ENCODE assay signal across 1 cellular context in genomic region chr17:41009936-41010335, GRCh38.
TF ChIP-seq lines count a peak whose summit lies in the region.

No MANE protein-coding gene starts in this region.

TF ChIP-seq in SK-N-SH, 30 proteins besides CTCF, POLR2A, EP300 and RAD21:
- TF ChIP-seq USF2 (IDR thresholded peaks at IDR 0.05; ENCODE audit: borderline replicate concordance, low read depth, low read length): no peak
- TF ChIP-seq GATA2 (CRISPR knock-in tag; IDR thresholded peaks at IDR 0.05): no peak
- TF ChIP-seq SIN3A (IDR thresholded peaks at IDR 0.05; ENCODE audit: borderline replicate concordance, low read depth, low read length): no peak
- no peak for TF ChIP-seq TEAD4 (IDR thresholded peaks at IDR 0.05; ENCODE audit: borderline replicate concordance, insufficient read depth)
- TF ChIP-seq JUND (IDR thresholded peaks at IDR 0.05): no peak
- no peak for TF ChIP-seq GABPA (IDR thresholded peaks at IDR 0.05; ENCODE audit: low read depth)
- no peak for TF ChIP-seq PBX3 (IDR thresholded peaks at IDR 0.05)
- TF ChIP-seq CHD2 (IDR thresholded peaks at IDR 0.05; ENCODE audit: low read length, partially characterized antibody): no peak
- no peak for TF ChIP-seq RXRA (IDR thresholded peaks at IDR 0.05; ENCODE audit: borderline replicate concordance, low read depth)
- no peak for TF ChIP-seq RCOR1 (IDR thresholded peaks at IDR 0.05; ENCODE audit: low read length)
- no peak for TF ChIP-seq NRF1 (IDR thresholded peaks at IDR 0.05; ENCODE audit: low read depth, low read length)
- TF ChIP-seq SMC3 (IDR thresholded peaks at IDR 0.05; ENCODE audit: low read depth, low read length): no peak
- no peak for TF ChIP-seq RFX5 (IDR thresholded peaks at IDR 0.05; ENCODE audit: low read length)
- TF ChIP-seq REST (IDR thresholded peaks at IDR 0.05; ENCODE audit: low read depth, low read length): no peak
- TF ChIP-seq NFIC (IDR thresholded peaks at IDR 0.05; ENCODE audit: borderline replicate concordance): no peak
- no peak for TF ChIP-seq MEF2A (IDR thresholded peaks at IDR 0.05; ENCODE audit: borderline replicate concordance, low read depth)
- TF ChIP-seq ELF1 (IDR thresholded peaks at IDR 0.05): no peak
- TF ChIP-seq FOXJ3 (CRISPR knock-in tag; IDR thresholded peaks at IDR 0.05): no peak
- no peak for TF ChIP-seq TAF1 (IDR thresholded peaks at IDR 0.05; ENCODE audit: borderline replicate concordance, low read depth, low read length)
- no peak for TF ChIP-seq FOXM1 (IDR thresholded peaks at IDR 0.05; ENCODE audit: low read depth)
